8 cellular contexts compared by ENCODE assay signal in the genomic region with DNA sequence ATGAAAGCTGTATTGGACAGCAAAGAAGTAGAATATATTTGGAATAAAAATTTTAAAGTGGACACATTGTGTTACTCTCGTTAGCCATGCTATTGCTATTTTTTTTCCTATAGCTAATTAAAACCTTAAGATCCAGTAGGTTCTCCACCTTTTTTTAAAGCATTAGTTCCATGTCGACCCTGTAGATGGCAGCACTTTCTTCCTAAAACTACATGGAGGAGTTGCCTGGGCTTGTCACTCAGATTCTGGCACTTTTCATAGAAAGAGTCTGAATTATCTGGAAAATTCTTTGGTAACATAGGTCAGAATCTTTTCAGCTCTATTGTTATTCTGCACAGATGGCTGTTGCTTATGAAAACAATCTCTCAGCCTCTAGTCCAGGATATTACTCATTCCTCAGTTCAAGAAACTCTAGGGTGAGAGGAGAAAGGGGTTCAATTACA. TPM values are rescaled to one million over a fixed set of nuclear protein-coding genes. Genes with fewer than 3 reads are reported as not detected.
DNase-seq lines count a peak whose midpoint lies in the region; TF ChIP-seq lines count a peak whose summit lies in the region.

No MANE protein-coding gene starts in this region.

- H3F3A ChIP-seq in MM.1S (ENCODE audit: insufficient read depth, low read length) (no peaks in the 10 kb centered on the region), SK-N-SH (replicated peaks; ENCODE audit: insufficient read depth) (peaks cover 4% of the 10 kb centered on the region)

- H3K4me2 ChIP-seq in MM.1S (ENCODE audit: low read depth, low read length) (no peak overlapping the region), SK-N-SH (peak overlapping the region; percentile 62; the same call in 1 of the 2 replicates)

- intact Hi-C loops in thyroid gland (cut with DNase I) = loop anchor here (10.0 kb wide), 1 partner anchor 359 kb away; no protein-coding TSS in a partner anchor

- no peak overlapping the region for H2AFZ ChIP-seq in MM.1S (ENCODE audit: low read length)
- H2AFZ ChIP-seq in SK-N-SH (ENCODE audit: low read depth) = no peak overlapping the region

- POLR2A ChIA-PET in HEK293T (lab: Yijun Ruan, JAX) = no interaction called here
- POLR2A ChIA-PET in SK-N-SH (lab: Yijun Ruan, JAX) = no interaction called here

- WGBS in SK-N-SH (ENCODE audit: low lambda C conversion rate) = 2% methylated on average over 2 of the region's 2 CpGs
- WGBS in liver = 9% methylated on average over 2 of the region's 2 CpGs
- 1 to 2% methylated on average over 2 of the region's 2 CpGs for WGBS in thyroid gland, 2 donors

- CTCF ChIA-PET in HEK293T (lab: Yijun Ruan, JAX) (interaction anchor here (0.6 to 1.6 kb wide), 10 partner anchors 11 to 503 kb away, joined by 3 to 12 read pairs (median 4); no protein-coding TSS in a partner anchor), SK-N-SH (lab: Yijun Ruan, JAX) (interaction anchor here (0.6 to 4.4 kb wide), 35 partner anchors 8 to 1189 kb away, joined by 3 to 69 read pairs (median 4); no protein-coding TSS in a partner anchor)

- TF ChIP-seq POLR2A in thyroid gland (IDR thresholded peaks at IDR 0.05) = no peak

- H3K79me2 ChIP-seq in MM.1S (ENCODE audit: low read length) = no peaks in the 10 kb centered on the region
- no peaks in the 10 kb centered on the region for H3K79me2 ChIP-seq in SK-N-SH (ENCODE audit: insufficient read depth)

- H3K36me3 ChIP-seq in MM.1S (replicated peaks; ENCODE audit: insufficient read depth, low read length) (no peaks in the 10 kb centered on the region), SK-N-SH (replicated peaks in 1 of 2; ENCODE audit: control insufficient read depth in 1 of 2, insufficient read depth in 2 of 2, low read length in 1 of 2) (no peaks in the 10 kb centered on the region), liver (ENCODE audit: control insufficient read depth in 4 of 4, insufficient read depth in 3 of 4, low read depth in 1 of 4, low read length in 3 of 4) (no peaks in the 10 kb centered on the region), thyroid gland (no peaks in the 10 kb centered on the region)

- H3K9me3 ChIP-seq in MM.1S (replicated peaks; ENCODE audit: insufficient read depth, low read length) (no peaks in the 10 kb centered on the region), SK-N-SH (no peaks in the 10 kb centered on the region), liver (ENCODE audit: control insufficient read depth in 4 of 4, low read length in 3 of 4) (no peaks in the 10 kb centered on the region), thyroid gland (no peaks in the 10 kb centered on the region)

- H4K20me1 ChIP-seq in MM.1S (ENCODE audit: insufficient read depth, low read length) (no peaks in the 10 kb centered on the region), SK-N-SH (ENCODE audit: insufficient read depth) (no peaks in the 10 kb centered on the region)

- H3K27me3 ChIP-seq in MM.1S (replicated peaks; ENCODE audit: insufficient read depth, low read length) (no peaks in the 10 kb centered on the region), SK-N-SH (ENCODE audit: insufficient read depth) (no peaks in the 10 kb centered on the region), liver (ENCODE audit: control insufficient read depth in 4 of 4, insufficient read depth in 4 of 4, low read length in 3 of 4) (no peaks in the 10 kb centered on the region), thyroid gland (no peaks in the 10 kb centered on the region)

- peak; percentile 73 for TF ChIP-seq RAD21 in SK-N-SH (IDR thresholded peaks at IDR 0.05; ENCODE audit: low read length)
- peak; percentile 94 to 95 for TF ChIP-seq RAD21 in liver (IDR thresholded peaks at IDR 0.05)

- H3K9ac ChIP-seq in MM.1S (ENCODE audit: low read length) (no peak overlapping the region), SK-N-SH (no peak overlapping the region), liver (ENCODE audit: low read depth in 1 of 2, low read length in 2 of 2) (no peak overlapping the region)

- H3K4me1 ChIP-seq in MM.1S (ENCODE audit: low read length) = peaks cover 9% of the 10 kb centered on the region
- no peaks in the 10 kb centered on the region; a peak in 2 of 4 replicates for H3K4me1 ChIP-seq in SK-N-SH (ENCODE audit: control insufficient read depth in 1 of 2, insufficient read depth in 2 of 2, low read depth in 1 of 2, low read length in 1 of 2)
- H3K4me1 ChIP-seq in liver (ENCODE audit: control insufficient read depth in 4 of 4, insufficient read depth in 4 of 4, low read length in 3 of 4) = no peaks in the 10 kb centered on the region
- peaks cover 0 to 7% of the 10 kb centered on the region in 2 donors for H3K4me1 ChIP-seq in thyroid gland

- H3K4me3 ChIP-seq in MM.1S (ENCODE audit: low read length) = no peak overlapping the region
- peak overlapping the region in 1 of 2 experiments; percentile 14; a peak in 1 of 4 replicates for H3K4me3 ChIP-seq in SK-N-SH (ENCODE audit: low read depth in 2 of 2, low read length in 1 of 2)
- H3K4me3 ChIP-seq in liver (ENCODE audit: low read depth in 1 of 3, low read length in 3 of 3) = no peak overlapping the region
- H3K4me3 ChIP-seq in thyroid gland (replicated peaks in 1 of 3) = no peak overlapping the region

- DNase-seq in stimulated activated CD4-positive, alpha-beta T cell treated with anti-CD3 and anti-CD28 coated beads, Interleukin-15, amount 100 ng/mL, for 24 hours = peak; percentile 48
- no peak for DNase-seq in stimulated activated CD4-positive, alpha-beta T cell treated with anti-CD3 and anti-CD28 coated beads, Interleukin-4, amount 100 ng/mL, for 1 hour
- DNase-seq in HEK293T (ENCODE audit: extremely low spot score) (peak; percentile 67), MM.1S (peak; percentile 57), SK-N-SH (peak; percentile 61), dedifferentiated amniotic fluid mesenchymal stem cell (ENCODE audit: extremely low spot score) (peak; percentile 90), thyroid gland (peak; percentile 37 to 51)

- no peaks in the 10 kb centered on the region for H3K9me2 ChIP-seq in MM.1S (replicated peaks; ENCODE audit: insufficient read depth, low read length)
- no peaks in the 10 kb centered on the region for H3K9me2 ChIP-seq in SK-N-SH

- no peak overlapping the region for H3K27ac ChIP-seq in MM.1S (ENCODE audit: low read length)
- H3K27ac ChIP-seq in SK-N-SH (ENCODE audit: low read depth in 2 of 2, low read length in 1 of 2) = no peak overlapping the region
- H3K27ac ChIP-seq in liver (ENCODE audit: low read depth in 1 of 2, low read length in 2 of 2) = no peak overlapping the region
- H3K27ac ChIP-seq in thyroid gland = no peak overlapping the region

- TF ChIP-seq EP300 in SK-N-SH (IDR thresholded peaks at IDR 0.05; ENCODE audit: borderline replicate concordance in 1 of 2, low read depth in 1 of 2, low read length in 1 of 2) = no peak

- peak; percentile 49 for TF ChIP-seq CTCF in MM.1S (IDR thresholded peaks at IDR 0.05; ENCODE audit: low read length)
- peak; percentile 76 for TF ChIP-seq CTCF in SK-N-SH (IDR thresholded peaks at IDR 0.05)
- TF ChIP-seq CTCF in liver (IDR thresholded peaks at IDR 0.05; ENCODE audit: low read depth, low read length, missing input control) = peak; percentile 76
- peak; percentile 27 to 79 (median 64) for TF ChIP-seq CTCF in thyroid gland (IDR thresholded peaks at IDR 0.05)

TF ChIP-seq in HEK293T, 16 proteins besides CTCF, POLR2A, EP300 and RAD21 (continues in another document):
- TF ChIP-seq, protein P1, sequence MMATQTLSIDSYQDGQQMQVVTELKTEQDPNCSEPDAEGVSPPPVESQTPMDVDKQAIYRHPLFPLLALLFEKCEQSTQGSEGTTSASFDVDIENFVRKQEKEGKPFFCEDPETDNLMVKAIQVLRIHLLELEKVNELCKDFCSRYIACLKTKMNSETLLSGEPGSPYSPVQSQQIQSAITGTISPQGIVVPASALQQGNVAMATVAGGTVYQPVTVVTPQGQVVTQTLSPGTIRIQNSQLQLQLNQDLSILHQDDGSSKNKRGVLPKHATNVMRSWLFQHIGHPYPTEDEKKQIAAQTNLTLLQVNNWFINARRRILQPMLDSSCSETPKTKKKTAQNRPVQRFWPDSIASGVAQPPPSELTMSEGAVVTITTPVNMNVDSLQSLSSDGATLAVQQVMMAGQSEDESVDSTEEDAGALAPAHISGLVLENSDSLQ (IDR thresholded peaks at IDR 0.05) = peak; percentile 91
- TF ChIP-seq HDGF (IDR thresholded peaks at IDR 0.05; ENCODE audit: borderline replicate concordance) = no peak
- 0 out of 2 replicates have a peak, but pooled peaks have one; percentile 30 for TF ChIP-seq ZNF384 (IDR thresholded peaks at IDR 0.05)

TF ChIP-seq in liver, 16 proteins besides CTCF, POLR2A, EP300 and RAD21 (continues in another document):
- peak; percentile 18 for TF ChIP-seq NR2F2 (IDR thresholded peaks at IDR 0.05)
- TF ChIP-seq FOXA2 (IDR thresholded peaks at IDR 0.05) = no peak
- TF ChIP-seq FOXA1 (IDR thresholded peaks at IDR 0.05) = no peak
- TF ChIP-seq, protein P2, sequence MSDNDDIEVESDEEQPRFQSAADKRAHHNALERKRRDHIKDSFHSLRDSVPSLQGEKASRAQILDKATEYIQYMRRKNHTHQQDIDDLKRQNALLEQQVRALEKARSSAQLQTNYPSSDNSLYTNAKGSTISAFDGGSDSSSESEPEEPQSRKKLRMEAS (IDR thresholded peaks at IDR 0.05) = no peak
- TF ChIP-seq TAF1 (conservative IDR thresholded peaks at IDR 0.05) = no peak
- no peak for TF ChIP-seq EGR1 (IDR thresholded peaks at IDR 0.05; ENCODE audit: low read depth in 2 of 2)
- TF ChIP-seq HNF4A (conservative IDR thresholded peaks at IDR 0.05) = peak in 1 of 2 donors; percentile 4
- no peak for TF ChIP-seq SP1 (IDR thresholded peaks at IDR 0.05)
- TF ChIP-seq RXRA (IDR thresholded peaks at IDR 0.05) = peak; percentile 18 to 60

RNA-seq across cellular contexts. Expression of a gene that starts 42.0 kb away (rescaled TPM):
- under 0.01 TPM in 1 of 2 replicates, not detected in the other for polyA plus RNA-seq in SK-N-SH (2012; rRNA removed)
- under 0.01 TPM in 1 of 2 replicates, not detected in the other for polyA plus RNA-seq in SK-N-SH (2012; cell fraction: cytosol; rRNA removed)
- polyA plus RNA-seq in SK-N-SH (2012; cell fraction: nucleus; rRNA removed) = 0.01 and 0.04 TPM in 2 replicates
- total RNA-seq in liver = 10 to 100 TPM in 1 of 2 donors, under 1 TPM in 1; 0.05 to 16.1 TPM
- polyA plus RNA-seq in liver = 1 to 10 TPM; 4.7 to 8.0 TPM
- total RNA-seq in thyroid gland = 1 to 10 TPM; 3.2 to 4.7 (median 3.6) TPM
